In the genomic region with DNA sequence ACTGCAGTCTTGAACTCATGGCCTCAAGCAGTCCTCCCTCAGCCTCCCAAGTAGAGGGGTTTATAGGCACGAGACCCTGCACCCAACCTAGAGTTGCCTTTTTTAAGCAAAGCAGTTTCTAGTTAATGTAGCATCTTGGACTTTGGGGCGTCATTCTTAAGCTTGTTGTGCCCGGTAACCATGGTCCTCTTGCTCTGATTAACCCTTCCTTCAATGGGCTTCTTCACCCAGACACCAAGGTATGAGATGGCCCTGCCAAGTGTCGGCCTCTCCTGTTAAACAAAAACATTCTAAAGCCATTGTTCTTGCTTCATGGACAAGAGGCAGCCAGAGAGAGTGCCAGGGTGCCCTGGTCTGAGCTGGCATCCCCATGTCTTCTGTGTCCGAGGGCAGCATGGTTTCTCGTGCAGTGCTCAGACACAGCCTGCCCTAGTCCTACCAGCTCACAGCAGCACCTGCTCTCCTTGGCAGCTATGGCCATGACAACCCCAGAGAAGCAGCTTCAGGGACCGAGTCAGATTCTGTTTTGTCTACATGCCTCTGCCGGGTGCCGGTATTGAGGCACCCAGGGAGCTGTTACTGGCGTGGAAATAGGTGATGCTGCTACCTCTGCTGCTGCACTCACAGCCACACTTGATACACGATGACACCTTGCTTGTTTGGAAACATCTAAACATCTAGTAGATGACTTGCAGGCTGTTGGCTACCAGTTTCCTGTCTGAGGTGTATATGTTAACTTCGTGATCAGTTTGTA, we compare ENCODE assay signal across 9 cellular contexts. TPM values are rescaled to one million over a fixed set of nuclear protein-coding genes. Genes with fewer than 3 reads are reported as not detected.
A peak's percentile ranks its signal among the peaks of the same experiment; 100 is the strongest.
DNase-seq lines count a peak whose midpoint lies in the region; ATAC-seq, FAIRE-seq and TF ChIP-seq lines count a peak whose summit lies in the region.
"Had no signal": no experiment of that assay in that cellular context is flagged by ENCODE, and none has a peak within 500 bp of the region (broad histone marks: within the 10 kb centered on the region; RNA-seq: fewer than 3 reads in every experiment).

No MANE protein-coding gene starts in this region.

- H3K79me2 ChIP-seq in ACC112 (ENCODE audit: control insufficient read depth, insufficient read depth, low read length, unreplicated experiment) (peaks cover 35% of the 10 kb centered on the region), endothelial cell of umbilical vein (ENCODE audit: control insufficient read depth, insufficient read depth, low read length) (peaks cover 36% of the 10 kb centered on the region)

- H3K4me1 ChIP-seq in ACC112 (ENCODE audit: control insufficient read depth, insufficient read depth, low read length, unreplicated experiment) (peaks cover 48% of the 10 kb centered on the region), endothelial cell of umbilical vein (ENCODE audit: control insufficient read depth, extremely low read depth, insufficient read depth, low read length) (peaks cover 42% of the 10 kb centered on the region), ascending aorta (peaks cover 20 to 23% of the 10 kb centered on the region in 2 donors)

- ATAC-seq in left cardiac atrium: no peak

- no TSS peak for BruUV-seq in endothelial cell of umbilical vein (replicated peaks; lab: Mats Ljungman, UMichigan)

- H3K9me3 ChIP-seq in endothelial cell of umbilical vein (replicated peaks; ENCODE audit: control insufficient read depth, insufficient read depth, low read length) (no peaks in the 10 kb centered on the region), ascending aorta (no peaks in the 10 kb centered on the region)

- TF ChIP-seq CTCF in GM06990 (IDR thresholded peaks at IDR 0.05; ENCODE audit: insufficient read depth, low read length, poor library complexity, severe bottlenecking): no peak
- TF ChIP-seq CTCF in endothelial cell of umbilical vein (IDR thresholded peaks at IDR 0.05; ENCODE audit: extremely low read depth in 1 of 2, insufficient read depth in 1 of 2, low read depth in 1 of 2, low read length in 2 of 2): no peak
- no peak for TF ChIP-seq CTCF in ascending aorta (IDR thresholded peaks at IDR 0.05)

- H3K27me3 ChIP-seq in ACC112 (ENCODE audit: insufficient read depth, low read length) (no peaks in the 10 kb centered on the region), GM06990 (replicated peaks; ENCODE audit: control insufficient read depth, insufficient read depth, low read length) (no peaks in the 10 kb centered on the region), endothelial cell of umbilical vein (ENCODE audit: control insufficient read depth in 2 of 2, insufficient read depth in 2 of 2, low read length in 2 of 2) (no peaks in the 10 kb centered on the region), ascending aorta (no peaks in the 10 kb centered on the region)
- H3K27me3 ChIP-seq: cardiac muscle cell had no signal

- FAIRE-seq in endothelial cell of umbilical vein (lab: Jason Lieb, UNC): no peak

- TF ChIP-seq POLR2A in endothelial cell of umbilical vein (IDR thresholded peaks at IDR 0.05; ENCODE audit: low read depth, low read length): no peak

- CTCF ChIA-PET in endothelial cell of umbilical vein (lab: Charles Lee): interaction anchor here (1.0 to 1.1 kb wide), 2 partner anchors 78 to 107 kb away, joined by 3 to 4 read pairs; no protein-coding TSS in a partner anchor

- H3K9ac ChIP-seq in endothelial cell of umbilical vein (replicated peaks; ENCODE audit: extremely low read depth, insufficient read depth, low read length): no peak overlapping the region

- dilution Hi-C loops in endothelial cell of umbilical vein (cut with MboI; ENCODE audit: extremely low pct_ligation_motif_present, low sequenced_read_pairs): no loop called here

- peaks cover 12% of the 10 kb centered on the region for H4K20me1 ChIP-seq in endothelial cell of umbilical vein (replicated peaks; ENCODE audit: control insufficient read depth, extremely low read depth, insufficient read depth, low read length)

- DNase-seq in GM06990 (ENCODE audit: extremely low read depth, insufficient read length) (no peak), RKO (ENCODE audit: low spot score) (peak; percentile 59), endothelial cell of umbilical vein (ENCODE audit: low read depth, low spot score) (no peak), NCI-H2081 treated with DMSO at 0.1 percent for 48 hours (lab: John Stamatoyannopoulos, UW) (no peak), left cardiac atrium (no peak), NCI-H1048 (lab: John Stamatoyannopoulos, UW) (no peak), ascending aorta (ENCODE audit: low spot score in 2 of 2) (no peak)

- H3K4me2 ChIP-seq in endothelial cell of umbilical vein (ENCODE audit: insufficient read depth, low read length): peak overlapping the region; percentile 78

- intact Hi-C loops in endothelial cell of umbilical vein (cut with micrococcal nuclease): no loop called here
- intact Hi-C loops in left cardiac atrium (cut with DNase I): no loop called here
- intact Hi-C loops in ascending aorta (cut with DNase I): no loop called here

- no peaks in the 10 kb centered on the region for H3K9me1 ChIP-seq in endothelial cell of umbilical vein (replicated peaks; ENCODE audit: control insufficient read depth, extremely low read depth, insufficient read depth, low read length)

- no peak overlapping the region for H2AFZ ChIP-seq in ACC112 (ENCODE audit: low read length, unreplicated experiment)
- no peak overlapping the region for H2AFZ ChIP-seq in endothelial cell of umbilical vein (ENCODE audit: low read depth, low read length)

- H3K4me3 ChIP-seq in ACC112 (ENCODE audit: low read depth, low read length): peak overlapping the region; percentile 36; the same call in 1 of the 2 replicates
- 0 out of 2 replicates have a peak overlapping the region, but pooled peaks have one; percentile 13 for H3K4me3 ChIP-seq in GM06990 (replicated peaks; ENCODE audit: low read depth, low read length)
- no peak overlapping the region for H3K4me3 ChIP-seq in endothelial cell of umbilical vein (replicated peaks in 1 of 3; ENCODE audit: insufficient read depth in 1 of 3, low read depth in 1 of 3, low read length in 3 of 3)
- H3K4me3 ChIP-seq in ascending aorta: no peak overlapping the region
- H3K4me3 ChIP-seq: cardiac muscle cell had no signal

- no peak overlapping the region for H3K27ac ChIP-seq in ACC112 (ENCODE audit: low read depth, low read length)
- no peak overlapping the region for H3K27ac ChIP-seq in endothelial cell of umbilical vein (ENCODE audit: insufficient read depth, low read depth, low read length)
- no peak overlapping the region for H3K27ac ChIP-seq in ascending aorta
- H3K27ac ChIP-seq: cardiac muscle cell had no signal

- peaks cover 35% of the 10 kb centered on the region for H3K36me3 ChIP-seq in ACC112 (ENCODE audit: insufficient read depth, low read length)
- H3K36me3 ChIP-seq in GM06990 (ENCODE audit: control insufficient read depth, insufficient read depth, low read length): peaks cover 29% of the 10 kb centered on the region
- peaks cover 30 to 31% of the 10 kb centered on the region in 2 experiments for H3K36me3 ChIP-seq in endothelial cell of umbilical vein (ENCODE audit: control insufficient read depth in 2 of 2, extremely low read depth in 1 of 2, insufficient read depth in 2 of 2, low read length in 2 of 2)
- peaks cover 34 to 37% of the 10 kb centered on the region in 2 donors for H3K36me3 ChIP-seq in ascending aorta

- POLR2A ChIA-PET in endothelial cell of umbilical vein (lab: Charles Lee): no interaction called here

RNA-seq across cellular contexts. Expression of a gene that starts 3.3 kb away (rescaled TPM):
- 1,463 and 1,769 TPM in 2 replicates for total RNA-seq in endothelial cell of umbilical vein
- 5,670 and 7,559 TPM in 2 replicates for polyA plus RNA-seq in endothelial cell of umbilical vein
- polyA plus RNA-seq in endothelial cell of umbilical vein (2011; cell fraction: cytosol; rRNA removed): 2,984 and 4,467 TPM in 2 replicates
- 991 and 1,041 TPM in 2 replicates for polyA plus RNA-seq in endothelial cell of umbilical vein (2011; cell fraction: nucleus; rRNA removed)
- polyA plus RNA-seq in endothelial cell of umbilical vein (2012): 1,852 and 3,445 TPM in 2 replicates
- polyA minus RNA-seq in endothelial cell of umbilical vein: 1,015 and 1,258 TPM in 2 replicates
- polyA minus RNA-seq in endothelial cell of umbilical vein (2011; cell fraction: cytosol; rRNA and poly(A)+ RNA removed): 1,960 TPM
- polyA minus RNA-seq in endothelial cell of umbilical vein (2011; cell fraction: nucleus; rRNA and poly(A)+ RNA removed): 130 and 394 TPM in 2 replicates
- 1,000 to 10,000 TPM; 1,319 to 1,367 TPM for total RNA-seq in left cardiac atrium
- total RNA-seq in ascending aorta: 8,360 TPM

RNA-seq across cellular contexts. Expression of a gene that starts 11.7 kb away (rescaled TPM):
- total RNA-seq in endothelial cell of umbilical vein (1.5 and 2.0 TPM in 2 replicates), left cardiac atrium (not detected), ascending aorta (not detected)
- polyA plus RNA-seq in endothelial cell of umbilical vein: 5.4 and 5.9 TPM in 2 replicates
- polyA plus RNA-seq in endothelial cell of umbilical vein (2011; cell fraction: cytosol; rRNA removed): 1.6 and 3.1 TPM in 2 replicates
- polyA plus RNA-seq in endothelial cell of umbilical vein (2011; cell fraction: nucleus; rRNA removed): 83.3 and 124 TPM in 2 replicates
- polyA plus RNA-seq in endothelial cell of umbilical vein (2012): 8.3 and 11.2 TPM in 2 replicates
- polyA minus RNA-seq in endothelial cell of umbilical vein: 1.9 and 7.6 TPM in 2 replicates
- polyA minus RNA-seq in endothelial cell of umbilical vein (2011; cell fraction: cytosol; rRNA and poly(A)+ RNA removed): 7.4 TPM
- 5.1 and 7.8 TPM in 2 replicates for polyA minus RNA-seq in endothelial cell of umbilical vein (2011; cell fraction: nucleus; rRNA and poly(A)+ RNA removed)

RNA-seq across cellular contexts. Expression of a gene that starts 49.6 kb away (rescaled TPM):
- 0.44 and 0.60 TPM in 2 replicates for total RNA-seq in endothelial cell of umbilical vein
- polyA plus RNA-seq in endothelial cell of umbilical vein: 0.37 and 0.99 TPM in 2 replicates
- 0.06 and 0.38 TPM in 2 replicates for polyA plus RNA-seq in endothelial cell of umbilical vein (2011; cell fraction: cytosol; rRNA removed)
- polyA plus RNA-seq in endothelial cell of umbilical vein (2011; cell fraction: nucleus; rRNA removed): 1.1 and 1.4 TPM in 2 replicates
- 0.15 and 0.17 TPM in 2 replicates for polyA plus RNA-seq in endothelial cell of umbilical vein (2012)
- polyA minus RNA-seq in endothelial cell of umbilical vein: 0.55 and 0.66 TPM in 2 replicates
- not detected for polyA minus RNA-seq in endothelial cell of umbilical vein (2011; cell fraction: cytosol; rRNA and poly(A)+ RNA removed)
- polyA minus RNA-seq in endothelial cell of umbilical vein (2011; cell fraction: nucleus; rRNA and poly(A)+ RNA removed): 0.48 TPM in 1 of 2 replicates, not detected in the other
- not detected for total RNA-seq in left cardiac atrium
- not detected for total RNA-seq in ascending aorta

RNA-seq across cellular contexts. Expression of a gene that starts 55.6 kb away (rescaled TPM):
- total RNA-seq in endothelial cell of umbilical vein (139 and 146 TPM in 2 replicates), left cardiac atrium (10 to 100 TPM; 78.5 to 99.5 TPM), ascending aorta (108 TPM)
- 85.8 and 90.2 TPM in 2 replicates for polyA plus RNA-seq in endothelial cell of umbilical vein
- polyA plus RNA-seq in endothelial cell of umbilical vein (2011; cell fraction: cytosol; rRNA removed): 50.3 and 54.0 TPM in 2 replicates
- polyA plus RNA-seq in endothelial cell of umbilical vein (2011; cell fraction: nucleus; rRNA removed): 424 and 453 TPM in 2 replicates
- polyA plus RNA-seq in endothelial cell of umbilical vein (2012): 77.0 and 77.7 TPM in 2 replicates
- polyA minus RNA-seq in endothelial cell of umbilical vein: 92.3 and 122 TPM in 2 replicates
- 44.9 TPM for polyA minus RNA-seq in endothelial cell of umbilical vein (2011; cell fraction: cytosol; rRNA and poly(A)+ RNA removed)
- polyA minus RNA-seq in endothelial cell of umbilical vein (2011; cell fraction: nucleus; rRNA and poly(A)+ RNA removed): 149 and 150 TPM in 2 replicates

Comparison
In these comparisons a context has a peak if more than half of its experiments do, and no peak if none do; other contexts are left out.
1. H3K4me3 ChIP-seq: peak in ACC112 (single experiment) and GM06990 (single experiment); none in endothelial cell of umbilical vein (0 of 3) and ascending aorta (0 of 2).